1 cellular context compared by ENCODE assay signal in the genomic region with DNA sequence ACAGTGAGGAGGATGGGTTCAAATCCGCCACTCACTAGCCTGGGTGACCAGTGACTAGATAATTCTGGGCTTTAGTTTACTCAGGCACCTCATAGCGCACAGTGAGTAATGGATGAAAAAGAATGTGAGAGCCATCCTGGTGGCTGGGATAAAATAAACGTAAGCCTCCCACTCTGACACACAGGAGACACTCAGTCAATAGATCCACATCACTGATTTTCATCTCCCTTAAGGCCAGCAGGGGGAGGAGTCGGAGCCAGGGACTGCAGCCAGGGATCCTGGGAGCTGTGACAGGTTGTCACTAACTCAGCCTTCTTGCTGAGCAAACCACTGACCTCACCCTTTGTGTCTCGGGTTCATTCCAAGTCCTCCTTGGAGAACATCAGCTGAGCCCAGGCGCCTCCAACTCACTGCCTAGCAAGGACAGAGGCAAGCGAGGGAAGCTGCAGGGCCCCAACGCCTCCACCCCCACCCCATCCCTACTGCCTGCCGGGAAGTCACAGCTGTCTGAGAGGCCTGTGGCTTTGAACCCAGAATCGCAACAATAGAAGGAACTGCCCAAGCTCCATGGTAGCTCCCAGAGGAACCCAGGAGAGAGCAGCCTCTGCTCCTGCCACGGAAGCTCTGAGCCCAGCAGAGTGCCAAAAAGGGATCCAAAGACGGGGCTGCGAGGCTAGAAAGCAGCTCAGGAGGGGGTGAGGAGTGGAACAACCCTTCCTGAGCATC.
A peak's percentile ranks its signal among the peaks of the same experiment; 100 is the strongest.
TF ChIP-seq lines count a peak whose summit lies in the region.

No MANE protein-coding gene starts in this region.

TF ChIP-seq in K562, 482 proteins besides CTCF, POLR2A, EP300 and RAD21 (continued from another document and continues in another):
- TF ChIP-seq, protein P1, sequence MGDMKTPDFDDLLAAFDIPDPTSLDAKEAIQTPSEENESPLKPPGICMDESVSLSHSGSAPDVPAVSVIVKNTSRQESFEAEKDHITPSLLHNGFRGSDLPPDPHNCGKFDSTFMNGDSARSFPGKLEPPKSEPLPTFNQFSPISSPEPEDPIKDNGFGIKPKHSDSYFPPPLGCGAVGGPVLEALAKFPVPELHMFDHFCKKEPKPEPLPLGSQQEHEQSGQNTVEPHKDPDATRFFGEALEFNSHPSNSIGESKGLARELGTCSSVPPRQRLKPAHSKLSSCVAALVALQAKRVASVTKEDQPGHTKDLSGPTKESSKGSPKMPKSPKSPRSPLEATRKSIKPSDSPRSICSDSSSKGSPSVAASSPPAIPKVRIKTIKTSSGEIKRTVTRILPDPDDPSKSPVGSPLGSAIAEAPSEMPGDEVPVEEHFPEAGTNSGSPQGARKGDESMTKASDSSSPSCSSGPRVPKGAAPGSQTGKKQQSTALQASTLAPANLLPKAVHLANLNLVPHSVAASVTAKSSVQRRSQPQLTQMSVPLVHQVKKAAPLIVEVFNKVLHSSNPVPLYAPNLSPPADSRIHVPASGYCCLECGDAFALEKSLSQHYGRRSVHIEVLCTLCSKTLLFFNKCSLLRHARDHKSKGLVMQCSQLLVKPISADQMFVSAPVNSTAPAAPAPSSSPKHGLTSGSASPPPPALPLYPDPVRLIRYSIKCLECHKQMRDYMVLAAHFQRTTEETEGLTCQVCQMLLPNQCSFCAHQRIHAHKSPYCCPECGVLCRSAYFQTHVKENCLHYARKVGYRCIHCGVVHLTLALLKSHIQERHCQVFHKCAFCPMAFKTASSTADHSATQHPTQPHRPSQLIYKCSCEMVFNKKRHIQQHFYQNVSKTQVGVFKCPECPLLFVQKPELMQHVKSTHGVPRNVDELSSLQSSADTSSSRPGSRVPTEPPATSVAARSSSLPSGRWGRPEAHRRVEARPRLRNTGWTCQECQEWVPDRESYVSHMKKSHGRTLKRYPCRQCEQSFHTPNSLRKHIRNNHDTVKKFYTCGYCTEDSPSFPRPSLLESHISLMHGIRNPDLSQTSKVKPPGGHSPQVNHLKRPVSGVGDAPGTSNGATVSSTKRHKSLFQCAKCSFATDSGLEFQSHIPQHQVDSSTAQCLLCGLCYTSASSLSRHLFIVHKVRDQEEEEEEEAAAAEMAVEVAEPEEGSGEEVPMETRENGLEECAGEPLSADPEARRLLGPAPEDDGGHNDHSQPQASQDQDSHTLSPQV (IDR thresholded peaks at IDR 0.05) = no peak
- TF ChIP-seq KLF13 (tag; IDR thresholded peaks at IDR 0.05; ENCODE audit: borderline replicate concordance, low read depth) (no peak), MTA3 (IDR thresholded peaks at IDR 0.05; ENCODE audit: borderline replicate concordance) (peak; percentile 46; the same call in 1 of the 2 replicates), SMARCA4 (IDR thresholded peaks at IDR 0.05) (peak; percentile 53; the same call in 1 of the 2 replicates), KAT2B (IDR thresholded peaks at IDR 0.05; ENCODE audit: low read depth, low read length) (no peak), SMAD2 (IDR thresholded peaks at IDR 0.05; ENCODE audit: low read depth, low read length) (no peak), SLC30A9 (CRISPR knock-in tag; IDR thresholded peaks at IDR 0.05) (no peak), STAT5B (CRISPR knock-in tag; IDR thresholded peaks at IDR 0.05) (no peak), ZNF431 (CRISPR knock-in tag; IDR thresholded peaks at IDR 0.05) (no peak), LARP7 (IDR thresholded peaks at IDR 0.05) (no peak), ZNF41 (CRISPR knock-in tag; conservative IDR thresholded peaks at IDR 0.05) (no peak), TEAD2 (tag; IDR thresholded peaks at IDR 0.05) (no peak), YBX1 (IDR thresholded peaks at IDR 0.05) (no peak), KDM2B (CRISPR knock-in tag; IDR thresholded peaks at IDR 0.05) (no peak), ZKSCAN1 (IDR thresholded peaks at IDR 0.05; ENCODE audit: low read depth, low read length) (no peak), STAT5A (IDR thresholded peaks at IDR 0.05; ENCODE audit: borderline replicate concordance, low read length) (no peak), SRSF3 (IDR thresholded peaks at IDR 0.05; ENCODE audit: insufficient read depth, low read length) (no peak), ZNF197 (CRISPR knock-in tag; IDR thresholded peaks at IDR 0.05; ENCODE audit: low read depth) (no peak), ZNF57 (CRISPR knock-in tag; IDR thresholded peaks at IDR 0.05) (no peak), MCM3 (IDR thresholded peaks at IDR 0.05) (no peak), RBBP5 (IDR thresholded peaks at IDR 0.05; ENCODE audit: borderline replicate concordance, insufficient read depth, low read length, poor library complexity, severe bottlenecking) (no peak), ATF7 (IDR thresholded peaks at IDR 0.05) (peak; percentile 90), ZNF253 (CRISPR knock-in tag; conservative IDR thresholded peaks at IDR 0.05) (no peak), KDM1A (IDR thresholded peaks at IDR 0.05) (peak; percentile 33 to 63; a peak in 3 of 4 replicates), PHB2 (IDR thresholded peaks at IDR 0.05; ENCODE audit: low read depth) (no peak), EP400 (IDR thresholded peaks at IDR 0.05) (no peak; the same call in 1 of the 2 replicates), RBM34 (IDR thresholded peaks at IDR 0.05; ENCODE audit: borderline replicate concordance, insufficient read depth, low read length) (no peak), ZNF589 (CRISPR knock-in tag; IDR thresholded peaks at IDR 0.05; ENCODE audit: low read depth) (no peak), FOXA3 (CRISPR knock-in tag; conservative IDR thresholded peaks at IDR 0.05 in 1 of 2, IDR thresholded peaks at IDR 0.05 in 1 of 2) (peak in 1 of 2 experiments; percentile 33; a peak in 1 of 4 replicates), SUPT5H (IDR thresholded peaks at IDR 0.05) (no peak), NFIX (CRISPR knock-in tag; IDR thresholded peaks at IDR 0.05; ENCODE audit: low read depth) (no peak), HEY1 (CRISPR knock-in tag; IDR thresholded peaks at IDR 0.05; ENCODE audit: borderline replicate concordance) (no peak), ZNF175 (CRISPR knock-in tag; IDR thresholded peaks at IDR 0.05; ENCODE audit: low read depth) (no peak), ZNF436 (CRISPR knock-in tag; IDR thresholded peaks at IDR 0.05) (no peak), DPF2 (IDR thresholded peaks at IDR 0.05) (peak; percentile 66), NCOA4 (IDR thresholded peaks at IDR 0.05; ENCODE audit: partially characterized antibody) (no peak), SOX6 (IDR thresholded peaks at IDR 0.05) (peak; percentile 64; the same call in 1 of the 2 replicates), ZNF696 (CRISPR knock-in tag; conservative IDR thresholded peaks at IDR 0.05) (no peak), NCOA1 (IDR thresholded peaks at IDR 0.05; ENCODE audit: low read depth) (no peak), FOSL1 (tag; conservative IDR thresholded peaks at IDR 0.05) (peak; percentile 69), XRCC3 (IDR thresholded peaks at IDR 0.05) (no peak), POU5F1 (IDR thresholded peaks at IDR 0.05; ENCODE audit: borderline replicate concordance, low read depth, low read length, partially characterized antibody) (no peak), YY1 (IDR thresholded peaks at IDR 0.05; ENCODE audit: borderline replicate concordance in 1 of 3, control insufficient read depth in 1 of 3, extremely low read depth in 1 of 3, insufficient read depth in 3 of 3, insufficient read length in 1 of 3, insufficient replicate concordance in 2 of 3, low read depth in 1 of 3, low read length in 2 of 3) (no peak), RBFOX2 (IDR thresholded peaks at IDR 0.05; ENCODE audit: low read depth, low read length) (no peak), DIDO1 (tag; IDR thresholded peaks at IDR 0.05; ENCODE audit: low read depth) (no peak), SMAD3 (CRISPR knock-in tag; conservative IDR thresholded peaks at IDR 0.05) (no peak), THRAP3 (IDR thresholded peaks at IDR 0.05; ENCODE audit: borderline replicate concordance) (no peak), ESRRB (CRISPR knock-in tag; IDR thresholded peaks at IDR 0.05; ENCODE audit: borderline replicate concordance) (no peak), ZNF121 (CRISPR knock-in tag; conservative IDR thresholded peaks at IDR 0.05) (no peak), NFE2L1 (tag; IDR thresholded peaks at IDR 0.05; ENCODE audit: borderline replicate concordance, low read depth) (no peak), SETDB1 (IDR thresholded peaks at IDR 0.05; ENCODE audit: low read length) (no peak), BHLHE40 (IDR thresholded peaks at IDR 0.05; ENCODE audit: low read length) (no peak; the same call in 1 of the 2 replicates), ZNF24 (IDR thresholded peaks at IDR 0.05) (no peak), IFI16 (CRISPR knock-in tag; IDR thresholded peaks at IDR 0.05) (no peak), PTTG1 (tag; IDR thresholded peaks at IDR 0.05; ENCODE audit: low read depth) (no peak), ZNF780A (CRISPR knock-in tag; IDR thresholded peaks at IDR 0.05) (no peak), RNF2 (IDR thresholded peaks at IDR 0.05) (no peak)
- TF ChIP-seq, protein P2, sequence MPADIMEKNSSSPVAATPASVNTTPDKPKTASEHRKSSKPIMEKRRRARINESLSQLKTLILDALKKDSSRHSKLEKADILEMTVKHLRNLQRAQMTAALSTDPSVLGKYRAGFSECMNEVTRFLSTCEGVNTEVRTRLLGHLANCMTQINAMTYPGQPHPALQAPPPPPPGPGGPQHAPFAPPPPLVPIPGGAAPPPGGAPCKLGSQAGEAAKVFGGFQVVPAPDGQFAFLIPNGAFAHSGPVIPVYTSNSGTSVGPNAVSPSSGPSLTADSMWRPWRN (IDR thresholded peaks at IDR 0.05; ENCODE audit: low read depth) = no peak
- TF ChIP-seq, protein P3, sequence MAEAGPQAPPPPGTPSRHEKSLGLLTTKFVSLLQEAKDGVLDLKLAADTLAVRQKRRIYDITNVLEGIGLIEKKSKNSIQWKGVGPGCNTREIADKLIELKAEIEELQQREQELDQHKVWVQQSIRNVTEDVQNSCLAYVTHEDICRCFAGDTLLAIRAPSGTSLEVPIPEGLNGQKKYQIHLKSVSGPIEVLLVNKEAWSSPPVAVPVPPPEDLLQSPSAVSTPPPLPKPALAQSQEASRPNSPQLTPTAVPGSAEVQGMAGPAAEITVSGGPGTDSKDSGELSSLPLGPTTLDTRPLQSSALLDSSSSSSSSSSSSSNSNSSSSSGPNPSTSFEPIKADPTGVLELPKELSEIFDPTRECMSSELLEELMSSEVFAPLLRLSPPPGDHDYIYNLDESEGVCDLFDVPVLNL (CRISPR knock-in tag; IDR thresholded peaks at IDR 0.05; ENCODE audit: low read depth) = no peak
- TF ChIP-seq, protein P4, sequence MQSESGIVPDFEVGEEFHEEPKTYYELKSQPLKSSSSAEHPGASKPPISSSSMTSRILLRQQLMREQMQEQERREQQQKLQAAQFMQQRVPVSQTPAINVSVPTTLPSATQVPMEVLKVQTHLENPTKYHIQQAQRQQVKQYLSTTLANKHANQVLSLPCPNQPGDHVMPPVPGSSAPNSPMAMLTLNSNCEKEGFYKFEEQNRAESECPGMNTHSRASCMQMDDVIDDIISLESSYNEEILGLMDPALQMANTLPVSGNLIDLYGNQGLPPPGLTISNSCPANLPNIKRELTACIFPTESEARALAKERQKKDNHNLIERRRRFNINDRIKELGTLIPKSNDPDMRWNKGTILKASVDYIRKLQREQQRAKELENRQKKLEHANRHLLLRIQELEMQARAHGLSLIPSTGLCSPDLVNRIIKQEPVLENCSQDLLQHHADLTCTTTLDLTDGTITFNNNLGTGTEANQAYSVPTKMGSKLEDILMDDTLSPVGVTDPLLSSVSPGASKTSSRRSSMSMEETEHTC (IDR thresholded peaks at IDR 0.05) = no peak; the same call in 1 of the 2 replicates
- TF ChIP-seq, protein P5, sequence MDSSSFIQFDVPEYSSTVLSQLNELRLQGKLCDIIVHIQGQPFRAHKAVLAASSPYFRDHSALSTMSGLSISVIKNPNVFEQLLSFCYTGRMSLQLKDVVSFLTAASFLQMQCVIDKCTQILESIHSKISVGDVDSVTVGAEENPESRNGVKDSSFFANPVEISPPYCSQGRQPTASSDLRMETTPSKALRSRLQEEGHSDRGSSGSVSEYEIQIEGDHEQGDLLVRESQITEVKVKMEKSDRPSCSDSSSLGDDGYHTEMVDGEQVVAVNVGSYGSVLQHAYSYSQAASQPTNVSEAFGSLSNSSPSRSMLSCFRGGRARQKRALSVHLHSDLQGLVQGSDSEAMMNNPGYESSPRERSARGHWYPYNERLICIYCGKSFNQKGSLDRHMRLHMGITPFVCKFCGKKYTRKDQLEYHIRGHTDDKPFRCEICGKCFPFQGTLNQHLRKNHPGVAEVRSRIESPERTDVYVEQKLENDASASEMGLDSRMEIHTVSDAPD (CRISPR knock-in tag; IDR thresholded peaks at IDR 0.05) = no peak
- TF ChIP-seq, protein P6, sequence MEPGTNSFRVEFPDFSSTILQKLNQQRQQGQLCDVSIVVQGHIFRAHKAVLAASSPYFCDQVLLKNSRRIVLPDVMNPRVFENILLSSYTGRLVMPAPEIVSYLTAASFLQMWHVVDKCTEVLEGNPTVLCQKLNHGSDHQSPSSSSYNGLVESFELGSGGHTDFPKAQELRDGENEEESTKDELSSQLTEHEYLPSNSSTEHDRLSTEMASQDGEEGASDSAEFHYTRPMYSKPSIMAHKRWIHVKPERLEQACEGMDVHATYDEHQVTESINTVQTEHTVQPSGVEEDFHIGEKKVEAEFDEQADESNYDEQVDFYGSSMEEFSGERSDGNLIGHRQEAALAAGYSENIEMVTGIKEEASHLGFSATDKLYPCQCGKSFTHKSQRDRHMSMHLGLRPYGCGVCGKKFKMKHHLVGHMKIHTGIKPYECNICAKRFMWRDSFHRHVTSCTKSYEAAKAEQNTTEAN (CRISPR knock-in tag; IDR thresholded peaks at IDR 0.05) = no peak
- TF ChIP-seq, protein P7, sequence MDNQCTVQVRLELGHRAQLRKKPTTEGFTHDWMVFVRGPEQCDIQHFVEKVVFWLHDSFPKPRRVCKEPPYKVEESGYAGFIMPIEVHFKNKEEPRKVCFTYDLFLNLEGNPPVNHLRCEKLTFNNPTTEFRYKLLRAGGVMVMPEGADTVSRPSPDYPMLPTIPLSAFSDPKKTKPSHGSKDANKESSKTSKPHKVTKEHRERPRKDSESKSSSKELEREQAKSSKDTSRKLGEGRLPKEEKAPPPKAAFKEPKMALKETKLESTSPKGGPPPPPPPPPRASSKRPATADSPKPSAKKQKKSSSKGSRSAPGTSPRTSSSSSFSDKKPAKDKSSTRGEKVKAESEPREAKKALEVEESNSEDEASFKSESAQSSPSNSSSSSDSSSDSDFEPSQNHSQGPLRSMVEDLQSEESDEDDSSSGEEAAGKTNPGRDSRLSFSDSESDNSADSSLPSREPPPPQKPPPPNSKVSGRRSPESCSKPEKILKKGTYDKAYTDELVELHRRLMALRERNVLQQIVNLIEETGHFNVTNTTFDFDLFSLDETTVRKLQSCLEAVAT (IDR thresholded peaks at IDR 0.05) = no peak
- TF ChIP-seq, protein P8, sequence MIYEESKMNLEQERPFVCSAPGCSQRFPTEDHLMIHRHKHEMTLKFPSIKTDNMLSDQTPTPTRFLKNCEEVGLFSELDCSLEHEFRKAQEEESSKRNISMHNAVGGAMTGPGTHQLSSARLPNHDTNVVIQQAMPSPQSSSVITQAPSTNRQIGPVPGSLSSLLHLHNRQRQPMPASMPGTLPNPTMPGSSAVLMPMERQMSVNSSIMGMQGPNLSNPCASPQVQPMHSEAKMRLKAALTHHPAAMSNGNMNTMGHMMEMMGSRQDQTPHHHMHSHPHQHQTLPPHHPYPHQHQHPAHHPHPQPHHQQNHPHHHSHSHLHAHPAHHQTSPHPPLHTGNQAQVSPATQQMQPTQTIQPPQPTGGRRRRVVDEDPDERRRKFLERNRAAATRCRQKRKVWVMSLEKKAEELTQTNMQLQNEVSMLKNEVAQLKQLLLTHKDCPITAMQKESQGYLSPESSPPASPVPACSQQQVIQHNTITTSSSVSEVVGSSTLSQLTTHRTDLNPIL (CRISPR knock-in tag; IDR thresholded peaks at IDR 0.05) = no peak
